9 cellular contexts compared by ENCODE assay signal in genomic region chr17:8807070-8807550, GRCh38. TPM values are rescaled to one million over a fixed set of nuclear protein-coding genes. Genes with fewer than 3 reads are reported as not detected.
DNase-seq lines count a peak whose midpoint lies in the region; ATAC-seq and FAIRE-seq lines count a peak whose summit lies in the region.
"Had no signal": no experiment of that assay in that cellular context is flagged by ENCODE, and none has a peak within 500 bp of the region (broad histone marks: within the 10 kb centered on the region; RNA-seq: fewer than 3 reads in every experiment).

No MANE protein-coding gene starts in this region.

- H3K9me3 ChIP-seq in CD4-positive, CD25-positive, alpha-beta regulatory T cell (ENCODE audit: control insufficient read depth in 2 of 2, low read length in 2 of 2), result peaks cover 5 to 17% of the 10 kb centered on the region in 2 experiments
- H3K9me3 ChIP-seq in T-helper 17 cell (ENCODE audit: control insufficient read depth, low read length, poor library complexity, severe bottlenecking), result peaks cover 3% of the 10 kb centered on the region

- FAIRE-seq in frontal cortex (lab: Jason Lieb, UNC), result no peak
- FAIRE-seq: islet of Langerhans had no signal

- no peaks in the 10 kb centered on the region for H3K4me1 ChIP-seq in CD4-positive, CD25-positive, alpha-beta regulatory T cell (ENCODE audit: control insufficient read depth, insufficient read depth, low read length, poor library complexity, severe bottlenecking)

- ATAC-seq in CD4-positive, CD25-positive, alpha-beta regulatory T cell (ENCODE audit: low read depth in 2 of 2), result peak; percentile 44 to 57
- ATAC-seq in HG03066 (IDR thresholded peaks at IDR 0.05; ENCODE audit: low read depth, unreplicated experiment), result peak; percentile 86
- ATAC-seq in T-helper 17 cell, result peak; percentile 82

- no peak overlapping the region for H3K4me3 ChIP-seq in CD4-positive, CD25-positive, alpha-beta regulatory T cell (ENCODE audit: low read depth, low read length)

- H3K36me3 Mint-ChIP-seq in CD4-positive, CD25-positive, alpha-beta regulatory T cell, result peaks cover 8% of the 10 kb centered on the region
- peaks cover 4% of the 10 kb centered on the region for H3K36me3 Mint-ChIP-seq in T-helper 17 cell (ENCODE audit: low read depth)

- H3K36me3 ChIP-seq in CD4-positive, CD25-positive, alpha-beta regulatory T cell (ENCODE audit: control insufficient read depth, insufficient read depth, low read length), result no peaks in the 10 kb centered on the region

- peaks cover 23% of the 10 kb centered on the region for H3K27me3 Mint-ChIP-seq in CD4-positive, CD25-positive, alpha-beta regulatory T cell
- no peaks in the 10 kb centered on the region for H3K27me3 Mint-ChIP-seq in T-helper 17 cell

- H3K27ac ChIP-seq in CD4-positive, CD25-positive, alpha-beta regulatory T cell (ENCODE audit: insufficient read depth, low read length, poor library complexity, severe bottlenecking), result no peak overlapping the region

- no peak overlapping the region for H3K27ac Mint-ChIP-seq in CD4-positive, CD25-positive, alpha-beta regulatory T cell
- H3K27ac Mint-ChIP-seq in T-helper 17 cell, result peak overlapping the region; percentile 71

- peaks cover 0 to 41% (median 9%) of the 10 kb centered on the region in 7 donors for H3K9me3 Mint-ChIP-seq in CD4-positive, CD25-positive, alpha-beta regulatory T cell

- H3K4me3 Mint-ChIP-seq in CD4-positive, CD25-positive, alpha-beta regulatory T cell, result no peak overlapping the region
- no peak overlapping the region for H3K4me3 Mint-ChIP-seq in T-helper 17 cell

- peaks cover 4% of the 10 kb centered on the region for H3K27me3 ChIP-seq in CD4-positive, CD25-positive, alpha-beta regulatory T cell (ENCODE audit: control insufficient read depth, insufficient read depth, low read length)

- peaks cover 0 to 2% (median 0%) of the 10 kb centered on the region in 4 donors for H3K4me1 Mint-ChIP-seq in CD4-positive, CD25-positive, alpha-beta regulatory T cell
- peaks cover 5% of the 10 kb centered on the region for H3K4me1 Mint-ChIP-seq in T-helper 17 cell

- no peak for DNase-seq in CD4-positive, CD25-positive, alpha-beta regulatory T cell
- DNase-seq in GM19240 (ENCODE audit: insufficient read length, low spot score) (peak; percentile 92), T-helper 17 cell (no peak), superior temporal gyrus (ENCODE audit: extremely low spot score) (peak; percentile 20), foreskin melanocyte (no peak), islet precursor cell (no peak), frontal cortex (ENCODE audit: low spot score in 2 of 2) (no peak)

RNA-seq across cellular contexts. Expression of gene MFSD6L, which starts 7.9 kb away (rescaled TPM):
- total RNA-seq in CD4-positive, CD25-positive, alpha-beta regulatory T cell, result not detected
- not detected for polyA plus RNA-seq in CD4-positive, CD25-positive, alpha-beta regulatory T cell
- total RNA-seq in T-helper 17 cell (not detected), frontal cortex (not detected)

RNA-seq across cellular contexts. Expression of gene SPDYE4, which starts 48.8 kb away (rescaled TPM):
- not detected for total RNA-seq in CD4-positive, CD25-positive, alpha-beta regulatory T cell
- not detected for polyA plus RNA-seq in CD4-positive, CD25-positive, alpha-beta regulatory T cell
- total RNA-seq in T-helper 17 cell (not detected), frontal cortex (not detected)

Comparison
In these comparisons a context has a peak if more than half of its experiments do, and no peak if none do; other contexts are left out.
1. DNase-seq: peak in GM19240 (single experiment) and superior temporal gyrus (single experiment); none in CD4-positive, CD25-positive, alpha-beta regulatory T cell (0 of 3), T-helper 17 cell (0 of 3), foreskin melanocyte (single experiment), islet precursor cell (single experiment) and frontal cortex (0 of 2).
2. Peak in every context shown above with its lines, with median percentiles within 50 percentile points of each other: ATAC-seq.